In the genomic region with DNA sequence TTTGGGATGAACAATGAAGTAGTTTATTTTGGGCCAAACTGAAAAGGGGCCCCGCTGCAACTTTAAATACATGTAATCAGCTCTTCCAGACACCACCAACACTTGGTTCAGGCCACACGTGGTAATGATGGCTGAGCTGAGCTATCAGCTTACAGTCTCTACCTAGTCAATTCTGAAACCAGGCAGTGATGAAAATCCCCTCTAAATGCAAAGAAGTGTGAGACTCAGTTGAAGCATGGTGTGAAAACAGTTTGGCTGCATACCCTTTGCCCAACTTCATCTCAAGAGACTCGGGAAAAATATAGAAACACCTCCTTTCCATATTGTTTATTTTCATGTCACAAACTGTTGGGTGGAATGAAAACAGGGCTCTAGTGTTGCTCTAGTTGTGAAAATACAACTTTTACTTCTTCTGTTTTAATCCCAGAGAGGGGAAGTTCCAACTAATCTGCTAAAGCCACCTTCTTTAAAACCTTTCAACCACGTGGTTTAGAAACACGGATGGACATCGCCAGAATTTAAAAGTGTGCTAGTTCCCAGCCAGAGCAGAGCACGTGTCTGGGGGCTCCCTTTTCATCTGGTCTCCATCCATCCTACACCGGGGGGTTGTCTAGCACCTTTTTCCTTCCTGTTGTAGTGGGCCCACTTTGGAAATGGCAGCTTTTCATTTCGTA, we compare ENCODE assay signal across 18 cellular contexts.
DNase-seq lines count a peak whose midpoint lies in the region; ATAC-seq and TF ChIP-seq lines count a peak whose summit lies in the region.
"Had no signal": no experiment of that assay in that cellular context is flagged by ENCODE, and none has a peak within 500 bp of the region (broad histone marks: within the 10 kb centered on the region; RNA-seq: fewer than 3 reads in every experiment).

No MANE protein-coding gene starts in this region.

- H3K4me1 ChIP-seq in OCI-LY3 (ENCODE audit: low read length) (peaks cover 27% of the 10 kb centered on the region), mucosa of descending colon (ENCODE audit: low read depth) (no peaks in the 10 kb centered on the region)
- H3K4me1 ChIP-seq: heart right ventricle, testis had no signal

- no peak overlapping the region for H2AFZ ChIP-seq in OCI-LY3 (ENCODE audit: low read depth, low read length)

- peak overlapping the region; percentile 15; the same call in 1 of the 2 replicates for H3K4me3 ChIP-seq in OCI-LY3 (ENCODE audit: low read length)
- H3K4me3 ChIP-seq in mucosa of descending colon: no peak overlapping the region
- H3K4me3 ChIP-seq: heart right ventricle, testis had no signal

- intact Hi-C loops in mucosa of descending colon (cut with DNase I, micrococcal nuclease): no loop called here

- peaks cover 49% of the 10 kb centered on the region for H4K20me1 ChIP-seq in OCI-LY3 (ENCODE audit: insufficient read depth, low read length)

- peaks cover 57% of the 10 kb centered on the region for H3K79me2 ChIP-seq in OCI-LY3 (ENCODE audit: low read length)

- ATAC-seq in GM18868 (IDR thresholded peaks at IDR 0.05; ENCODE audit: unreplicated experiment) (peak; percentile 87), GM21619 (IDR thresholded peaks at IDR 0.05; ENCODE audit: unreplicated experiment) (peak; percentile 78), HG02981 (IDR thresholded peaks at IDR 0.05; ENCODE audit: unreplicated experiment) (peak; percentile 85), mucosa of descending colon (no peak)
- ATAC-seq: activated T-cell treated with anti-CD3 and anti-CD28 coated beads, Interleukin-2, amount 50 U/mL, for 72 hours; heart right ventricle; naive thymus-derived CD8-positive, alpha-beta T cell had no signal

- H3K27me3 ChIP-seq in OCI-LY3 (ENCODE audit: low read depth, low read length): no peaks in the 10 kb centered on the region
- H3K27me3 ChIP-seq: heart right ventricle, testis had no signal

- DNase-seq in NCI-H446 treated with DMSO at 0.1 percent for 48 hours (lab: John Stamatoyannopoulos, UW) (no peak), NCI-H446 (lab: John Stamatoyannopoulos, UW) (no peak), mucosa of descending colon (no peak), NCI-H226 (no peak)
- DNase-seq: activated CD4-positive, alpha-beta T cell treated with anti-CD3 and anti-CD28 coated beads, Interleukin-2, amount 50 U/mL, for 48 hours; activated naive CD8-positive, alpha-beta T cell treated with anti-CD3 and anti-CD28 coated beads, Interleukin-2, amount 10 ng/mL, durations not matched to agents 7 days and 5 days; activated T-cell treated with anti-CD3 and anti-CD28 coated beads, Interleukin-2, amount 50 U/mL, for 72 hours; H7; heart right ventricle; naive thymus-derived CD8-positive, alpha-beta T cell; NCI-H146; NCI-H524; stimulated activated CD4-positive, alpha-beta T cell treated with anti-CD3 and anti-CD28 coated beads, Interleukin-2, amount 100 ng/mL, for 48 hours; testis had no signal

- TF ChIP-seq CTCF in OCI-LY3 (IDR thresholded peaks at IDR 0.05; ENCODE audit: low read depth, low read length) (no peak), mucosa of descending colon (IDR thresholded peaks at IDR 0.05) (no peak)

- H3K9ac ChIP-seq in OCI-LY3 (ENCODE audit: low read length): 0 out of 2 replicates have a peak overlapping the region, but pooled peaks have one; percentile 23

- H3K9me3 ChIP-seq in OCI-LY3 (ENCODE audit: insufficient read depth, low read length) (no peaks in the 10 kb centered on the region), mucosa of descending colon (no peaks in the 10 kb centered on the region)
- H3K9me3 ChIP-seq: heart right ventricle, testis had no signal

- peak overlapping the region; percentile 54 for H3K4me2 ChIP-seq in OCI-LY3 (ENCODE audit: low read length)

- H3K36me3 ChIP-seq in OCI-LY3 (replicated peaks; ENCODE audit: low read depth, low read length) (no peaks in the 10 kb centered on the region), mucosa of descending colon (ENCODE audit: low read depth) (no peaks in the 10 kb centered on the region)
- H3K36me3 ChIP-seq: heart right ventricle had no signal

- peak overlapping the region; percentile 69 for H3K27ac ChIP-seq in OCI-LY3 (ENCODE audit: low read length)
- H3K27ac ChIP-seq: heart right ventricle, testis had no signal
